In the genomic region with DNA sequence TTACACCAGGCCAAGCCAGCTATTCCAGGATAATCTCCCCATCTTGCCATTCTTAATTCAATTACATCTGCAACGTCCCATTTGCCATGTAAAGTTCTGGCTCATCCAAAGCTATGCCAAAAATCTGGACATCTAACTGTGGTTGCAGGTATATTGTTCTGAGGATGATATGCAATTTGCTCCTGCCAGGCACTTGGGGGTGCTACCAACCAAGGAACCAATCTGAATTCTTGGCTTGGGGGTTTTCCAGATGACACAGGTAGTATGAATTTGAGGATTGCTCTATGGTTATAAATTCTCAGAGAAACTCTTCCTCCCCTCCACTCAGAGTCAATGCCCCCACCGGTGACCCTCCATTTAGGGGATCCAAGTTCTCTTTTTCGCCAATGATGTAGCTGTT, we compare ENCODE assay signal across 9 cellular contexts. TPM values are rescaled to one million over a fixed set of nuclear protein-coding genes. Genes with fewer than 3 reads are reported as not detected.
A peak's percentile ranks its signal among the peaks of the same experiment; 100 is the strongest.
DNase-seq lines count a peak whose midpoint lies in the region; ATAC-seq and TF ChIP-seq lines count a peak whose summit lies in the region.
"Had no signal": no experiment of that assay in that cellular context is flagged by ENCODE, and none has a peak within 500 bp of the region (broad histone marks: within the 10 kb centered on the region; RNA-seq: fewer than 3 reads in every experiment).

No MANE protein-coding gene starts in this region.

- peaks cover 5 to 10% (median 7%) of the 10 kb centered on the region in 4 donors for H3K36me3 ChIP-seq in liver (ENCODE audit: control insufficient read depth in 4 of 4, insufficient read depth in 3 of 4, low read depth in 1 of 4, low read length in 3 of 4)

- H3K9me3 ChIP-seq in liver (ENCODE audit: control insufficient read depth in 4 of 4, low read length in 3 of 4) = no peaks in the 10 kb centered on the region

- POLR2A ChIA-PET in activated naive CD8-positive, alpha-beta T cell treated with anti-CD3 and anti-CD28 coated beads, Interleukin-2, amount 10 ng/mL, durations not matched to agents 7 days and 5 days (lab: Charles Lee) = no interaction called here

- H3K36me3 Mint-ChIP-seq in activated naive CD8-positive, alpha-beta T cell treated with anti-CD3 and anti-CD28 coated beads, Interleukin-2, amount 10 ng/mL, durations not matched to agents 7 days and 5 days = no peaks in the 10 kb centered on the region

- H3K4me1 ChIP-seq in liver (ENCODE audit: control insufficient read depth in 4 of 4, insufficient read depth in 4 of 4, low read length in 3 of 4) = peaks cover 4 to 35% (median 21%) of the 10 kb centered on the region in 4 donors
- H3K4me1 ChIP-seq: parathyroid adenoma had no signal

- ATAC-seq in activated naive CD8-positive, alpha-beta T cell treated with anti-CD3 and anti-CD28 coated beads, Interleukin-2, amount 10 ng/mL, durations not matched to agents 7 days and 5 days (ENCODE audit: low read depth) = no peak
- ATAC-seq in GM21786 (IDR thresholded peaks at IDR 0.05; ENCODE audit: unreplicated experiment) (no peak), GM21381 (IDR thresholded peaks at IDR 0.05; ENCODE audit: unreplicated experiment) (no peak)

- DNase-seq in NCI-H1092 treated with DMSO at 0.1 percent for 48 hours (lab: John Stamatoyannopoulos, UW) (peak; percentile 13), NCI-H1092 (lab: John Stamatoyannopoulos, UW) (no peak), NCI-H128 (lab: John Stamatoyannopoulos, UW; ENCODE audit: unreplicated experiment) (peak; percentile 50)
- peak; percentile 54 for DNase-seq in activated naive CD8-positive, alpha-beta T cell treated with anti-CD3 and anti-CD28 coated beads, Interleukin-2, amount 10 ng/mL, durations not matched to agents 7 days and 5 days
- no peak for DNase-seq in NK-92 treated with Interleukin-12 subunit alpha and Interleukin-12 subunit beta, amount 100 ng/mL, for 24 hours (lab: John Stamatoyannopoulos, UW)

- H3K27me3 Mint-ChIP-seq in activated naive CD8-positive, alpha-beta T cell treated with anti-CD3 and anti-CD28 coated beads, Interleukin-2, amount 10 ng/mL, durations not matched to agents 7 days and 5 days = no peaks in the 10 kb centered on the region

- no peaks in the 10 kb centered on the region for H3K27me3 ChIP-seq in liver (ENCODE audit: control insufficient read depth in 4 of 4, insufficient read depth in 4 of 4, low read length in 3 of 4)

- peak; percentile 68 to 82 for TF ChIP-seq RAD21 in liver (IDR thresholded peaks at IDR 0.05)

- no peak overlapping the region for H3K27ac Mint-ChIP-seq in activated naive CD8-positive, alpha-beta T cell treated with anti-CD3 and anti-CD28 coated beads, Interleukin-2, amount 10 ng/mL, durations not matched to agents 7 days and 5 days

- H3K4me3 Mint-ChIP-seq in activated naive CD8-positive, alpha-beta T cell treated with anti-CD3 and anti-CD28 coated beads, Interleukin-2, amount 10 ng/mL, durations not matched to agents 7 days and 5 days = no peak overlapping the region

- no peaks in the 10 kb centered on the region for H3K9me3 Mint-ChIP-seq in activated naive CD8-positive, alpha-beta T cell treated with anti-CD3 and anti-CD28 coated beads, Interleukin-2, amount 10 ng/mL, durations not matched to agents 7 days and 5 days

- no peak overlapping the region for H3K9ac ChIP-seq in liver (ENCODE audit: low read depth in 1 of 2, low read length in 2 of 2)
- H3K9ac ChIP-seq: parathyroid adenoma had no signal

- H3K27ac ChIP-seq in liver (ENCODE audit: low read depth in 1 of 2, low read length in 2 of 2) = no peak overlapping the region
- H3K27ac ChIP-seq: parathyroid adenoma had no signal

- no peak for TF ChIP-seq CTCF in liver (IDR thresholded peaks at IDR 0.05; ENCODE audit: low read depth, low read length, missing input control)

- no peak overlapping the region for H3K4me3 ChIP-seq in liver (ENCODE audit: low read depth in 1 of 3, low read length in 3 of 3)

- 75% methylated on average over 3 of the region's 3 CpGs for WGBS in liver

- peaks cover 4% of the 10 kb centered on the region for H3K4me1 Mint-ChIP-seq in activated naive CD8-positive, alpha-beta T cell treated with anti-CD3 and anti-CD28 coated beads, Interleukin-2, amount 10 ng/mL, durations not matched to agents 7 days and 5 days

TF ChIP-seq in liver, 16 proteins besides CTCF, POLR2A, EP300 and RAD21:
- TF ChIP-seq NR2F2 (IDR thresholded peaks at IDR 0.05) (no peak), JUND (IDR thresholded peaks at IDR 0.05) (no peak), RXRA (IDR thresholded peaks at IDR 0.05) (no peak), EGR1 (IDR thresholded peaks at IDR 0.05; ENCODE audit: low read depth in 2 of 2) (no peak), TAF1 (conservative IDR thresholded peaks at IDR 0.05) (no peak), GABPA (IDR thresholded peaks at IDR 0.05 in 1 of 2, conservative IDR thresholded peaks at IDR 0.05 in 1 of 2) (no peak)
- TF ChIP-seq, protein P1, sequence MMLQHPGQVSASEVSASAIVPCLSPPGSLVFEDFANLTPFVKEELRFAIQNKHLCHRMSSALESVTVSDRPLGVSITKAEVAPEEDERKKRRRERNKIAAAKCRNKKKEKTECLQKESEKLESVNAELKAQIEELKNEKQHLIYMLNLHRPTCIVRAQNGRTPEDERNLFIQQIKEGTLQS (IDR thresholded peaks at IDR 0.05) = no peak

RNA-seq across cellular contexts. Expression of gene CRYL1, which starts 33.0 kb away (rescaled TPM):
- total RNA-seq in activated naive CD8-positive, alpha-beta T cell treated with anti-CD3 and anti-CD28 coated beads, Interleukin-2, amount 10 ng/mL, durations not matched to agents 7 days and 5 days = 10 to 100 TPM; 14.9 to 16.5 TPM
- 100 to 1,000 TPM in 1 of 2 donors, 10 to 100 TPM in 1; 87.8 to 179 TPM for total RNA-seq in liver
- polyA plus RNA-seq in liver = 100 to 1,000 TPM; 162 to 174 TPM

Comparison
In these comparisons a context has a peak if more than half of its experiments do, and no peak if none do; other contexts are left out.
1. DNase-seq: peak in NCI-H1092 treated with DMSO at 0.1 percent for 48 hours (single experiment), NCI-H128 (single experiment) and activated naive CD8-positive, alpha-beta T cell treated with anti-CD3 and anti-CD28 coated beads, Interleukin-2, amount 10 ng/mL, durations not matched to agents 7 days and 5 days (single experiment); none in NCI-H1092 (single experiment) and NK-92 treated with Interleukin-12 subunit alpha and Interleukin-12 subunit beta, amount 100 ng/mL, for 24 hours (single experiment).
2. RNA of gene CRYL1, which starts 33.0 kb away (total RNA-seq): 87.8 to 179 TPM in liver; 14.9 to 16.5 TPM in activated naive CD8-positive, alpha-beta T cell treated with anti-CD3 and anti-CD28 coated beads, Interleukin-2, amount 10 ng/mL, durations not matched to agents 7 days and 5 days; every median in the first group is over 4 times any median in the second.